Comparison of ENCODE assay signal across 16 cellular contexts in the genomic region with DNA sequence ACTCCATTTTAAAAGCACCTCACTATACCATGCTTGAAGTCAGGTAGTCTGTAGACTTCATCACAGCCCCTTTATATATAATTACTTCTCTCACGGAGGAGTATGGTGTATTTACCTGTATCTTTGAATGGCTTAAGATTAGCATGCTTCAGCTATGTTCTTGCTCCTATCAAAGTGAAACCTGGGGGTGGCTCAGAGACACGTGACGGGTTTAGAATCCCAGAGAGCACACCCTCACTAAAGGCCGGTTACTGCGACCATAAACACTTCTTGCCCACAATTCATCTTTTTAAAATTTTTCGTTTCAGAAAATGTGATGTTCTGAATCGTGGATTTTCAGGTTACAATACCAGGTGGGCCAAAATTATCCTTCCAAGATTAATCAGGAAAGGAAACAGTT.
"Had no signal": no experiment of that assay in that cellular context is flagged by ENCODE, and none has a peak within 500 bp of the region (broad histone marks: within the 10 kb centered on the region; RNA-seq: fewer than 3 reads in every experiment).

No MANE protein-coding gene starts in this region.

- H3K9me3 ChIP-seq: ascending aorta, gastroesophageal sphincter, heart left ventricle, left ventricle myocardium inferior, spleen, tibial artery had no signal

- ATAC-seq: esophagus mucosa, gastroesophageal sphincter, heart left ventricle had no signal

- H3K27ac Mint-ChIP-seq: activated T-helper 2 cell treated with anti-CD3 and anti-CD28 coated beads, Interferon-gamma antibody, Interleukin-2, Interleukin-4, amounts not matched to agents 10 μg/mL and 5 μg/mL and 100 μg/mL, durations not matched to agents 14 hours and 24 hours and 36 hours; T-helper 2 cell treated with Interferon-gamma antibody and Interleukin-4, amounts not matched to agents 5 μg/mL and 100 μg/mL, for 36 hours had no signal

- DNase-seq: activated naive CD4-positive, alpha-beta T cell treated with Interleukin-2 at 50 U/mL for 16 hours; cortex of kidney; heart left ventricle; left ventricle myocardium inferior; mammary epithelial cell; retina; spleen; stimulated activated CD8-positive, alpha-beta memory T cell treated with anti-CD3 and anti-CD28 coated beads, Interleukin-4, amount 100 ng/mL, for 48 hours; stimulated activated naive CD4-positive, alpha-beta T cell treated with Interleukin-2 at 50 U/mL for 16 hours; tibial artery had no signal

- H3K9me3 Mint-ChIP-seq: neural crest cell had no signal
